ENCODE assay signal across 32 cellular contexts in the genomic region with DNA sequence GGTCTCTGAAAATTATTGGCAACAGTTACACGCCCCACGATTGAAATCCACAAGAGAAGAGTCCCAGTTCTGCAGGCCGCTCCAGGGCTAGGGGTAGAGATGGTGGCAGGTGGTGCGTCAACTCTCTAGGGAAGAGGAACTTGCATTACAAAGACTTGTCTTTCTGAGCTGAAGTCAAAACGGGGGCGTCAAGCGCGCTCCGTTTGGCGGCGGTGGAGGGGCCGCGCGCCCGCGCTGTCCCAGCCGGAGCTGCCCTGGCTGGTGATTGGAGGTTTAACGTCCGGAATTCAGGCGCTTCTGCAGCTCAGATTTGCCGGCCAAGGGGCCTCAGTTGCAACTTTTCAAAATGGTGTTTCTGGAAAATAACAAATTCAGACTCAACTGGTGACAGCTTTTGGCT. TPM values are rescaled to one million over a fixed set of nuclear protein-coding genes. Genes with fewer than 3 reads are reported as not detected.
DNase-seq lines count a peak whose midpoint lies in the region; ATAC-seq lines count a peak whose summit lies in the region.
"Had no signal": no experiment of that assay in that cellular context is flagged by ENCODE, and none has a peak within 500 bp of the region (broad histone marks: within the 10 kb centered on the region; RNA-seq: fewer than 3 reads in every experiment).

No MANE protein-coding gene starts in this region.

- H2BK120ac ChIP-seq in neuronal stem cell (ENCODE audit: low read depth, low read length): peak overlapping the region; percentile 100

- H3K36me3 ChIP-seq in iPS-18a (ENCODE audit: control insufficient read depth, low read depth, low read length): no peaks in the 10 kb centered on the region
- H3K36me3 ChIP-seq in neuronal stem cell (replicated peaks in 1 of 2; ENCODE audit: control insufficient read depth in 2 of 2, insufficient read depth in 2 of 2, low read length in 2 of 2): peaks cover 0 to 20% of the 10 kb centered on the region in 2 donors
- H3K36me3 ChIP-seq: ascending aorta, SJSA1, thoracic aorta had no signal

- H3K9me3 ChIP-seq in iPS-18a (ENCODE audit: control insufficient read depth, low read depth, low read length) (no peaks in the 10 kb centered on the region), neuronal stem cell (replicated peaks in 1 of 2; ENCODE audit: control insufficient read depth in 2 of 2, insufficient read depth in 1 of 2, low read depth in 1 of 2, low read length in 2 of 2) (no peaks in the 10 kb centered on the region)
- H3K9me3 ChIP-seq: ascending aorta, thoracic aorta had no signal

- no peak overlapping the region for H4K8ac ChIP-seq in neuronal stem cell (ENCODE audit: low read depth, low read length)

- H2BK12ac ChIP-seq in neuronal stem cell (ENCODE audit: low read length): no peak overlapping the region

- H3K27ac ChIP-seq in iPS-18a (ENCODE audit: low read length): no peak overlapping the region
- H3K27ac ChIP-seq in neuronal stem cell (replicated peaks; ENCODE audit: low read length): peak overlapping the region; percentile 100
- H3K27ac ChIP-seq: ascending aorta, foreskin keratinocyte, SJSA1, thoracic aorta had no signal

- H3K4ac ChIP-seq in neuronal stem cell (ENCODE audit: low read length): peak overlapping the region; percentile 70

- H3K14ac ChIP-seq in neuronal stem cell (ENCODE audit: low read length): no peak overlapping the region

- peak overlapping the region; percentile 63 for H3K27ac Mint-ChIP-seq in activated naive CD8-positive, alpha-beta T cell treated with anti-CD3 and anti-CD28 coated beads, Interleukin-2, amount 10 ng/mL, durations not matched to agents 7 days and 5 days
- H3K27ac Mint-ChIP-seq in activated naive CD8-positive, alpha-beta T cell treated with anti-CD3 and anti-CD28 coated beads for 36 hours: no peak overlapping the region
- H3K27ac Mint-ChIP-seq: activated CD4-positive, alpha-beta T cell treated with anti-CD3 and anti-CD28 coated beads, Interleukin-2, amount 10 ng/mL, durations not matched to agents 24 days and 14 days; activated naive CD4-positive, alpha-beta T cell treated with anti-CD3 and anti-CD28 coated beads, Interleukin-2, amount 50 U/mL, for 24 hours; CD8-positive, alpha-beta T cell; natural killer cell had no signal

- peak overlapping the region; percentile 40 for H3K9ac ChIP-seq in iPS-18a (ENCODE audit: low read length)
- peak overlapping the region; percentile 96 for H3K9ac ChIP-seq in neuronal stem cell (ENCODE audit: low read depth, low read length, poor library complexity)

- POLR2A ChIA-PET in activated naive CD8-positive, alpha-beta T cell treated with anti-CD3 and anti-CD28 coated beads, Interleukin-2, amount 10 ng/mL, durations not matched to agents 7 days and 5 days (lab: Charles Lee): no interaction called here

- WGBS in neuronal stem cell (ENCODE audit: extremely low coverage in 2 of 2, insufficient read length in 2 of 2, insufficient replicate concordance in 1 of 2), 2 donors: no CpG with 5 or more reads among the region's 21 CpGs

- H3K4me3 ChIP-seq in iPS-18a (ENCODE audit: low read length) (peak overlapping the region; percentile 58), neuronal stem cell (ENCODE audit: low read length in 2 of 2) (peak overlapping the region; percentile 77 to 80)
- H3K4me3 ChIP-seq: ascending aorta, SJSA1, thoracic aorta had no signal

- H3K4me2 ChIP-seq in neuronal stem cell (ENCODE audit: insufficient read depth, low read length, poor library complexity, severe bottlenecking): peak overlapping the region; percentile 99

- H4K91ac ChIP-seq in neuronal stem cell (ENCODE audit: low read depth, low read length, poor library complexity): peak overlapping the region; percentile 19

- H3K23ac ChIP-seq in neuronal stem cell (ENCODE audit: low read depth, low read length, poor library complexity): no peak overlapping the region

- DNase-seq in activated naive CD8-positive, alpha-beta T cell treated with anti-CD3 and anti-CD28 coated beads, Interleukin-2, amount 10 ng/mL, durations not matched to agents 7 days and 5 days: no peak
- no peak for DNase-seq in activated naive CD8-positive, alpha-beta T cell treated with anti-CD3 and anti-CD28 coated beads for 36 hours
- DNase-seq in neuronal stem cell (ENCODE audit: low spot score) (peak; percentile 63), NCI-H1436 (lab: John Stamatoyannopoulos, UW) (no peak), EL (no peak)
- DNase-seq: 8988T; activated CD4-positive, alpha-beta T cell treated with anti-CD3 and anti-CD28 coated beads, Interleukin-2, amount 10 ng/mL, durations not matched to agents 24 days and 14 days; AML-193; CD8-positive, alpha-beta T cell; DMS79; effector CD4-positive, alpha-beta T cell; erythroblast; foreskin keratinocyte; left colon; MM.1S; natural killer cell; NCI-H1436 treated with DMSO at 0.1 percent for 48 hours; NCI-H2171; NCI-H524; small intestine; stimulated activated CD4-positive, alpha-beta T cell treated with anti-CD3 and anti-CD28 coated beads, Interleukin-2, amount 100 ng/mL, for 48 hours; stimulated activated naive CD4-positive, alpha-beta T cell treated with Interleukin-2 at 50 U/mL for 16 hours; T-helper 1 cell had no signal

- H3K4me3 Mint-ChIP-seq in activated naive CD8-positive, alpha-beta T cell treated with anti-CD3 and anti-CD28 coated beads, Interleukin-2, amount 10 ng/mL, durations not matched to agents 7 days and 5 days: no peak overlapping the region
- H3K4me3 Mint-ChIP-seq in activated naive CD8-positive, alpha-beta T cell treated with anti-CD3 and anti-CD28 coated beads for 36 hours: no peak overlapping the region
- H3K4me3 Mint-ChIP-seq: activated CD4-positive, alpha-beta T cell treated with anti-CD3 and anti-CD28 coated beads, Interleukin-2, amount 10 ng/mL, durations not matched to agents 24 days and 14 days; activated naive CD4-positive, alpha-beta T cell treated with anti-CD3 and anti-CD28 coated beads, Interleukin-2, amount 50 U/mL, for 24 hours; CD8-positive, alpha-beta T cell; central memory CD8-positive, alpha-beta T cell; natural killer cell had no signal

- ATAC-seq in activated naive CD8-positive, alpha-beta T cell treated with anti-CD3 and anti-CD28 coated beads, Interleukin-2, amount 10 ng/mL, durations not matched to agents 7 days and 5 days (ENCODE audit: low read depth): no peak
- no peak for ATAC-seq in HG02885 (IDR thresholded peaks at IDR 0.05; ENCODE audit: poor library complexity, unreplicated experiment)
- ATAC-seq in GM21367 (IDR thresholded peaks at IDR 0.05; ENCODE audit: unreplicated experiment): no peak
- ATAC-seq: CD8-positive, alpha-beta T cell; foreskin keratinocyte; left colon; natural killer cell had no signal

- no peak overlapping the region for H2BK15ac ChIP-seq in neuronal stem cell (ENCODE audit: low read length)

- peak overlapping the region; percentile 100 for H2BK5ac ChIP-seq in neuronal stem cell (ENCODE audit: low read length)

- H3K27me3 Mint-ChIP-seq in activated naive CD8-positive, alpha-beta T cell treated with anti-CD3 and anti-CD28 coated beads, Interleukin-2, amount 10 ng/mL, durations not matched to agents 7 days and 5 days: peaks cover 55% of the 10 kb centered on the region
- peaks cover 67% of the 10 kb centered on the region for H3K27me3 Mint-ChIP-seq in activated naive CD8-positive, alpha-beta T cell treated with anti-CD3 and anti-CD28 coated beads for 36 hours

- peaks cover 34% of the 10 kb centered on the region for H3K4me1 ChIP-seq in iPS-18a (ENCODE audit: control insufficient read depth, low read depth, low read length)
- H3K4me1 ChIP-seq in neuronal stem cell (ENCODE audit: control insufficient read depth in 2 of 2, insufficient read depth in 1 of 2, low read depth in 1 of 2, low read length in 2 of 2): peaks cover 34 to 57% of the 10 kb centered on the region in 2 donors
- H3K4me1 ChIP-seq: ascending aorta, foreskin keratinocyte, SJSA1 had no signal

- peaks cover 1% of the 10 kb centered on the region for H3K36me3 Mint-ChIP-seq in activated naive CD8-positive, alpha-beta T cell treated with anti-CD3 and anti-CD28 coated beads, Interleukin-2, amount 10 ng/mL, durations not matched to agents 7 days and 5 days
- no peaks in the 10 kb centered on the region for H3K36me3 Mint-ChIP-seq in activated naive CD8-positive, alpha-beta T cell treated with anti-CD3 and anti-CD28 coated beads for 36 hours
- H3K36me3 Mint-ChIP-seq: activated naive CD4-positive, alpha-beta T cell treated with anti-CD3 and anti-CD28 coated beads, Interleukin-2, amount 50 U/mL, for 24 hours; CD8-positive, alpha-beta T cell; natural killer cell had no signal

- peak overlapping the region; percentile 100 for H2AK5ac ChIP-seq in neuronal stem cell (ENCODE audit: low read depth, low read length)

- H3K9me3 Mint-ChIP-seq in activated naive CD8-positive, alpha-beta T cell treated with anti-CD3 and anti-CD28 coated beads, Interleukin-2, amount 10 ng/mL, durations not matched to agents 7 days and 5 days: no peaks in the 10 kb centered on the region
- H3K9me3 Mint-ChIP-seq in activated naive CD8-positive, alpha-beta T cell treated with anti-CD3 and anti-CD28 coated beads for 36 hours: no peaks in the 10 kb centered on the region
- H3K9me3 Mint-ChIP-seq: activated CD4-positive, alpha-beta T cell treated with anti-CD3 and anti-CD28 coated beads, Interleukin-2, amount 10 ng/mL, durations not matched to agents 24 days and 14 days; activated naive CD4-positive, alpha-beta T cell treated with anti-CD3 and anti-CD28 coated beads, Interleukin-2, amount 50 U/mL, for 24 hours; CD8-positive, alpha-beta T cell; central memory CD8-positive, alpha-beta T cell; natural killer cell had no signal

- H3K79me1 ChIP-seq in neuronal stem cell (ENCODE audit: low read depth, low read length): no peaks in the 10 kb centered on the region

- peaks cover 2% of the 10 kb centered on the region for H3K4me1 Mint-ChIP-seq in activated naive CD8-positive, alpha-beta T cell treated with anti-CD3 and anti-CD28 coated beads, Interleukin-2, amount 10 ng/mL, durations not matched to agents 7 days and 5 days
- peaks cover 2% of the 10 kb centered on the region for H3K4me1 Mint-ChIP-seq in activated naive CD8-positive, alpha-beta T cell treated with anti-CD3 and anti-CD28 coated beads for 36 hours
- H3K4me1 Mint-ChIP-seq: activated CD4-positive, alpha-beta T cell treated with anti-CD3 and anti-CD28 coated beads, Interleukin-2, amount 10 ng/mL, durations not matched to agents 24 days and 14 days; activated naive CD4-positive, alpha-beta T cell treated with anti-CD3 and anti-CD28 coated beads, Interleukin-2, amount 50 U/mL, for 24 hours; central memory CD8-positive, alpha-beta T cell; natural killer cell had no signal

- peak overlapping the region; percentile 100 for H3K18ac ChIP-seq in neuronal stem cell (ENCODE audit: low read length)

- H2AFZ ChIP-seq in neuronal stem cell (ENCODE audit: low read length): no peak overlapping the region

- H3K27me3 ChIP-seq in iPS-18a (ENCODE audit: control insufficient read depth, insufficient read depth, low read length): peaks cover 91% of the 10 kb centered on the region
- no peaks in the 10 kb centered on the region for H3K27me3 ChIP-seq in neuronal stem cell (ENCODE audit: control insufficient read depth in 3 of 3, insufficient read depth in 3 of 3, low read depth in 1 of 3, low read length in 3 of 3)
- H3K27me3 ChIP-seq: ascending aorta had no signal

RNA-seq across cellular contexts. Expression of a gene that starts 38.9 kb away (rescaled TPM):
- total RNA-seq in activated naive CD8-positive, alpha-beta T cell treated with anti-CD3 and anti-CD28 coated beads, Interleukin-2, amount 10 ng/mL, durations not matched to agents 7 days and 5 days: not detected
- total RNA-seq in activated naive CD8-positive, alpha-beta T cell treated with anti-CD3 and anti-CD28 coated beads for 36 hours: not detected
- 12.8 TPM for polyA plus RNA-seq in neuronal stem cell (2013, experiment 1 of 2)
- 14.4 TPM for polyA plus RNA-seq in neuronal stem cell (2013, experiment 2 of 2)
- total RNA-seq: activated CD4-positive, alpha-beta T cell treated with anti-CD3 and anti-CD28 coated beads, Interleukin-2, amount 10 ng/mL, durations not matched to agents 24 days and 14 days; ascending aorta; CD8-positive, alpha-beta T cell; foreskin keratinocyte; natural killer cell; pulmonary artery endothelial cell; SJSA1; thoracic aorta had no signal
- polyA plus RNA-seq: foreskin keratinocyte had no signal
